Comparison of ENCODE assay signal across 8 cellular contexts in genomic region chr1:11642418-11643017, GRCh38. TPM values are rescaled to one million over a fixed set of nuclear protein-coding genes. Genes with fewer than 3 reads are reported as not detected.
A peak's percentile ranks its signal among the peaks of the same experiment; 100 is the strongest.
DNase-seq lines count a peak whose midpoint lies in the region; TF ChIP-seq lines count a peak whose summit lies in the region.
"Not testable (repeated sequence)": the region's sequence is repeated elsewhere in the genome, so short reads cannot be mapped to it uniquely, and the experiment has no call there.

No MANE protein-coding gene starts in this region.

- not testable (repeated sequence) for H3K4me3 ChIP-seq in GM12865 (ENCODE audit: low read depth, low read length); dorsolateral prefrontal cortex

- H3K27me3 ChIP-seq in dorsolateral prefrontal cortex: not testable (repeated sequence)

- peak; percentile 73 for DNase-seq in GM12865 (ENCODE audit: low read depth)
- DNase-seq in NCI-H1092 (lab: John Stamatoyannopoulos, UW): peak; percentile 73
- peak; percentile 80 for DNase-seq in RPMI8226
- DNase-seq in activated T-cell treated with anti-CD3 and anti-CD28 coated beads for 1 hour (ENCODE audit: low read depth): peak; percentile 52
- peak in 8 of 10 donors; percentile 58 to 89 (median 72) for DNase-seq in dorsolateral prefrontal cortex
- DNase-seq in kidney tubule cell (ENCODE audit: low spot score): peak; percentile 59
- DNase-seq in stimulated activated CD4-positive, alpha-beta T cell treated with anti-CD3 and anti-CD28 coated beads, Interleukin-12 subunit alpha, Interleukin-12 subunit beta, amount 100 ng/mL, for 4 hours: peak; percentile 67

- not testable (repeated sequence) for H3K27ac ChIP-seq in 22Rv1, dorsolateral prefrontal cortex

- intact Hi-C loops in dorsolateral prefrontal cortex (cut with DNase I): loop anchor here (2.0 to 10.0 kb wide), 7 partner anchors 162 to 606 kb away; partner anchors contain the start of genes CLCN6 (in 1 of the 2) and MTHFR (in 1 of the 2)

- TF ChIP-seq CTCF in 22Rv1 (IDR thresholded peaks at IDR 0.05): peak; percentile 92
- peak; percentile 99 for TF ChIP-seq CTCF in GM12865 (IDR thresholded peaks at IDR 0.05; ENCODE audit: insufficient read depth, low read depth, low read length, missing control alignments)
- TF ChIP-seq CTCF in dorsolateral prefrontal cortex (IDR thresholded peaks at IDR 0.05 in 54 of 56, conservative IDR thresholded peaks at IDR 0.05 in 2 of 56; ENCODE audit: low read depth in 1 of 56, partially characterized antibody in 56 of 56): peak; percentile 81 to 99 (median 96)

RNA-seq across cellular contexts. Expression of gene FBXO2, which starts 11.7 kb away (rescaled TPM):
- total RNA-seq in dorsolateral prefrontal cortex: 100 to 1,000 TPM in 116 of 120 experiments, 10 to 100 TPM in 4; 88.8 to 412 (median 152) TPM

RNA-seq across cellular contexts. Expression of gene FBXO44, which starts 12.2 kb away (rescaled TPM):
- 100 to 1,000 TPM in 118 of 120 experiments, 10 to 100 TPM in 2; 87.8 to 227 (median 169) TPM for total RNA-seq in dorsolateral prefrontal cortex

RNA-seq across cellular contexts. Expression of gene FBXO6, which starts 21.5 kb away (rescaled TPM):
- 10 to 100 TPM in 25 of 120 experiments, 1 to 10 TPM in 95; 3.9 to 15.3 (median 8.3) TPM for total RNA-seq in dorsolateral prefrontal cortex

RNA-seq across cellular contexts. Expression of gene MAD2L2, which starts 38.4 kb away (rescaled TPM):
- total RNA-seq in dorsolateral prefrontal cortex: 10 to 100 TPM; 15.8 to 42.3 (median 25.8) TPM

RNA-seq across cellular contexts. Expression of gene DRAXIN, which starts 49.0 kb away (rescaled TPM):
- total RNA-seq in dorsolateral prefrontal cortex: 1 to 10 TPM in 59 of 120 experiments, under 1 TPM in 61; 0.26 to 3.8 (median 0.99) TPM
